ENCODE assay signal across 1 cellular context in the genomic region with DNA sequence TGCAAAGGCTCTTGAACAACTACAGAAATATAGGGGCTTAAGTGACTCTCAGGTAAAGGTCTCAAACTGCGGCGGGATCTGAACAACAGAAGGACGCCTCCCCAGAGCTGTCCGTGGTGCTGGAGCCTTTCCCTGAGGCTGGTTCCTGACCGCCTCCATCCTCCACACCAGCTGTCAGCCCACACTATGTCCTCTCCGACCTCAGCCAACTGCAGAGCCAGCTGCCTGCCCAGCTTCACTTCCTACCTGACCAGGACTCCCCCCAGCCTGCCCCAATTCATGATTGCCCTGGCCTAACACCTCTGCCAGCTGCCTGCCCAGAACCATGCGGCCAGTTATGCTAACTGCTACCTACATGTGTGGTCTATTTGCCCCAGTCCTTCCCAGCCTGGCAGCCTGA.
TF ChIP-seq lines count a peak whose summit lies in the region.

No MANE protein-coding gene starts in this region.

TF ChIP-seq in HepG2, 621 proteins besides CTCF, POLR2A, EP300 and RAD21 (continued from another document):
- TF ChIP-seq, protein P1, sequence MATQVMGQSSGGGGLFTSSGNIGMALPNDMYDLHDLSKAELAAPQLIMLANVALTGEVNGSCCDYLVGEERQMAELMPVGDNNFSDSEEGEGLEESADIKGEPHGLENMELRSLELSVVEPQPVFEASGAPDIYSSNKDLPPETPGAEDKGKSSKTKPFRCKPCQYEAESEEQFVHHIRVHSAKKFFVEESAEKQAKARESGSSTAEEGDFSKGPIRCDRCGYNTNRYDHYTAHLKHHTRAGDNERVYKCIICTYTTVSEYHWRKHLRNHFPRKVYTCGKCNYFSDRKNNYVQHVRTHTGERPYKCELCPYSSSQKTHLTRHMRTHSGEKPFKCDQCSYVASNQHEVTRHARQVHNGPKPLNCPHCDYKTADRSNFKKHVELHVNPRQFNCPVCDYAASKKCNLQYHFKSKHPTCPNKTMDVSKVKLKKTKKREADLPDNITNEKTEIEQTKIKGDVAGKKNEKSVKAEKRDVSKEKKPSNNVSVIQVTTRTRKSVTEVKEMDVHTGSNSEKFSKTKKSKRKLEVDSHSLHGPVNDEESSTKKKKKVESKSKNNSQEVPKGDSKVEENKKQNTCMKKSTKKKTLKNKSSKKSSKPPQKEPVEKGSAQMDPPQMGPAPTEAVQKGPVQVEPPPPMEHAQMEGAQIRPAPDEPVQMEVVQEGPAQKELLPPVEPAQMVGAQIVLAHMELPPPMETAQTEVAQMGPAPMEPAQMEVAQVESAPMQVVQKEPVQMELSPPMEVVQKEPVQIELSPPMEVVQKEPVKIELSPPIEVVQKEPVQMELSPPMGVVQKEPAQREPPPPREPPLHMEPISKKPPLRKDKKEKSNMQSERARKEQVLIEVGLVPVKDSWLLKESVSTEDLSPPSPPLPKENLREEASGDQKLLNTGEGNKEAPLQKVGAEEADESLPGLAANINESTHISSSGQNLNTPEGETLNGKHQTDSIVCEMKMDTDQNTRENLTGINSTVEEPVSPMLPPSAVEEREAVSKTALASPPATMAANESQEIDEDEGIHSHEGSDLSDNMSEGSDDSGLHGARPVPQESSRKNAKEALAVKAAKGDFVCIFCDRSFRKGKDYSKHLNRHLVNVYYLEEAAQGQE (IDR thresholded peaks at IDR 0.05; ENCODE audit: borderline replicate concordance in 1 of 2, low read depth in 1 of 2, low read length in 2 of 2): peak; percentile 93 to 96
- TF ChIP-seq ZNF788 (CRISPR knock-in tag; IDR thresholded peaks at IDR 0.05; ENCODE audit: borderline replicate concordance) (no peak), ZNF557 (CRISPR knock-in tag; IDR thresholded peaks at IDR 0.05) (no peak), ZSCAN9 (CRISPR knock-in tag; IDR thresholded peaks at IDR 0.05; ENCODE audit: borderline replicate concordance) (0 out of 2 replicates have a peak, but pooled peaks have one; percentile 40), MTF2 (CRISPR knock-in tag; IDR thresholded peaks at IDR 0.05; ENCODE audit: borderline replicate concordance) (no peak), ZNF441 (CRISPR knock-in tag; IDR thresholded peaks at IDR 0.05; ENCODE audit: borderline replicate concordance) (peak; percentile 58; the same call in 1 of the 2 replicates), HDAC6 (IDR thresholded peaks at IDR 0.05; ENCODE audit: low read depth, low read length) (no peak), ZBTB21 (CRISPR knock-in tag; IDR thresholded peaks at IDR 0.05) (peak; percentile 26; the same call in 1 of the 2 replicates), ZFP36L2 (CRISPR knock-in tag; IDR thresholded peaks at IDR 0.05) (no peak), ZNF292 (CRISPR knock-in tag; IDR thresholded peaks at IDR 0.05; ENCODE audit: borderline replicate concordance, low read depth) (no peak), EHMT2 (IDR thresholded peaks at IDR 0.05; ENCODE audit: borderline replicate concordance, low read depth, low read length) (peak; percentile 24; the same call in 1 of the 2 replicates), ZNF563 (CRISPR knock-in tag; IDR thresholded peaks at IDR 0.05) (0 out of 2 replicates have a peak, but pooled peaks have one; percentile 37), ZNF792 (CRISPR knock-in tag; IDR thresholded peaks at IDR 0.05) (peak; percentile 42; the same call in 1 of the 2 replicates)
- TF ChIP-seq, protein P2, sequence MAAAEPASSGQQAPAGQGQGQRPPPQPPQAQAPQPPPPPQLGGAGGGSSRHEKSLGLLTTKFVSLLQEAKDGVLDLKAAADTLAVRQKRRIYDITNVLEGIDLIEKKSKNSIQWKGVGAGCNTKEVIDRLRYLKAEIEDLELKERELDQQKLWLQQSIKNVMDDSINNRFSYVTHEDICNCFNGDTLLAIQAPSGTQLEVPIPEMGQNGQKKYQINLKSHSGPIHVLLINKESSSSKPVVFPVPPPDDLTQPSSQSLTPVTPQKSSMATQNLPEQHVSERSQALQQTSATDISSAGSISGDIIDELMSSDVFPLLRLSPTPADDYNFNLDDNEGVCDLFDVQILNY (CRISPR knock-in tag; conservative IDR thresholded peaks at IDR 0.05): no peak
